In genomic region chrX:123803331-123803983, GRCh38 we compare ENCODE assay signal across 8 cellular contexts.
DNase-seq lines count a peak whose midpoint lies in the region; ATAC-seq and TF ChIP-seq lines count a peak whose summit lies in the region.

No MANE protein-coding gene starts in this region.

- DNase-seq in NCI-H82 (lab: John Stamatoyannopoulos, UW), result peak; percentile 74
- peak; percentile 6 for DNase-seq in activated naive CD8-positive, alpha-beta T cell treated with anti-CD3 and anti-CD28 coated beads, Interleukin-2, amount 50 U/mL, for 24 hours
- peak; percentile 94 for DNase-seq in kidney tubule cell (ENCODE audit: low spot score)

- no peak for TF ChIP-seq CTCF in C4-2B (conservative IDR thresholded peaks at IDR 0.05)

- peak overlapping the region; percentile 82 for H3K27ac ChIP-seq in C4-2B

- peaks cover 8% of the 10 kb centered on the region for H3K4me1 Mint-ChIP-seq in activated naive CD8-positive, alpha-beta T cell treated with anti-CD3 and anti-CD28 coated beads, Interleukin-2, amount 50 U/mL, for 24 hours

- no peak overlapping the region for H3K4me3 Mint-ChIP-seq in activated naive CD8-positive, alpha-beta T cell treated with anti-CD3 and anti-CD28 coated beads, Interleukin-2, amount 50 U/mL, for 24 hours

- no peaks in the 10 kb centered on the region for H3K36me3 Mint-ChIP-seq in activated naive CD8-positive, alpha-beta T cell treated with anti-CD3 and anti-CD28 coated beads, Interleukin-2, amount 50 U/mL, for 24 hours (ENCODE audit: low read depth)

- H3K27ac Mint-ChIP-seq in activated naive CD8-positive, alpha-beta T cell treated with anti-CD3 and anti-CD28 coated beads, Interleukin-2, amount 50 U/mL, for 24 hours, result peak overlapping the region; percentile 35

- no peaks in the 10 kb centered on the region for H3K27me3 Mint-ChIP-seq in activated naive CD8-positive, alpha-beta T cell treated with anti-CD3 and anti-CD28 coated beads, Interleukin-2, amount 50 U/mL, for 24 hours

- H3K9me3 Mint-ChIP-seq in activated naive CD8-positive, alpha-beta T cell treated with anti-CD3 and anti-CD28 coated beads, Interleukin-2, amount 50 U/mL, for 24 hours, result no peaks in the 10 kb centered on the region

- ATAC-seq in GM18511 (IDR thresholded peaks at IDR 0.05; ENCODE audit: unreplicated experiment) (peak; percentile 48), HG03439 (IDR thresholded peaks at IDR 0.05; ENCODE audit: unreplicated experiment) (peak; percentile 60), HG03095 (IDR thresholded peaks at IDR 0.05; ENCODE audit: unreplicated experiment) (no peak), HG03571 (IDR thresholded peaks at IDR 0.05; ENCODE audit: unreplicated experiment) (no peak)
- peak; percentile 96 for ATAC-seq in activated naive CD8-positive, alpha-beta T cell treated with anti-CD3 and anti-CD28 coated beads, Interleukin-2, amount 50 U/mL, for 24 hours

Comparison
In these comparisons a context has a peak if more than half of its experiments do, and no peak if none do; other contexts are left out.
1. ATAC-seq: peak in GM18511 (single experiment), HG03439 (single experiment) and activated naive CD8-positive, alpha-beta T cell treated with anti-CD3 and anti-CD28 coated beads, Interleukin-2, amount 50 U/mL, for 24 hours (single experiment); none in HG03095 (single experiment) and HG03571 (single experiment).
2. DNase-seq: peak in every context shown above with its lines; median percentile 94 in kidney tubule cell; 74 in NCI-H82; 6 in activated naive CD8-positive, alpha-beta T cell treated with anti-CD3 and anti-CD28 coated beads, Interleukin-2, amount 50 U/mL, for 24 hours.